1 cellular context compared by ENCODE assay signal in the genomic region with DNA sequence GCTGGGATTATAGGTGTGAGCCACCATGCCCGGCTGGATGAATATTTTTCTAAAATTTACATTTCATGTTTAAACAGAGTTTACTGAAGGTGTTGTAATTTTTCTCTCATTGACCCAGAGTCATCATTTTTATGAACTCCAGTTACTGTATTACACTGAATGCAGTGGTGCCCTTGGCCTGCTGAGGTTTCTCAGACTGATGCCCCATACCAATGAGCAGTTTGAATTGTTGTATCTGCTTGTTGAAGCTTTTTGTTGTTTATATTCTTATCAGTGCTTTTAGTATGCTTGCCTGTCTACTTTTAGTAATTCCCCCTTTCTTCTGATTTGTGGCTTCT.
TF ChIP-seq lines count a peak whose summit lies in the region.

No MANE protein-coding gene starts in this region.

TF ChIP-seq in SK-N-SH, 30 proteins besides CTCF, POLR2A, EP300 and RAD21 (continued from another document):
- TF ChIP-seq, protein P1, sequence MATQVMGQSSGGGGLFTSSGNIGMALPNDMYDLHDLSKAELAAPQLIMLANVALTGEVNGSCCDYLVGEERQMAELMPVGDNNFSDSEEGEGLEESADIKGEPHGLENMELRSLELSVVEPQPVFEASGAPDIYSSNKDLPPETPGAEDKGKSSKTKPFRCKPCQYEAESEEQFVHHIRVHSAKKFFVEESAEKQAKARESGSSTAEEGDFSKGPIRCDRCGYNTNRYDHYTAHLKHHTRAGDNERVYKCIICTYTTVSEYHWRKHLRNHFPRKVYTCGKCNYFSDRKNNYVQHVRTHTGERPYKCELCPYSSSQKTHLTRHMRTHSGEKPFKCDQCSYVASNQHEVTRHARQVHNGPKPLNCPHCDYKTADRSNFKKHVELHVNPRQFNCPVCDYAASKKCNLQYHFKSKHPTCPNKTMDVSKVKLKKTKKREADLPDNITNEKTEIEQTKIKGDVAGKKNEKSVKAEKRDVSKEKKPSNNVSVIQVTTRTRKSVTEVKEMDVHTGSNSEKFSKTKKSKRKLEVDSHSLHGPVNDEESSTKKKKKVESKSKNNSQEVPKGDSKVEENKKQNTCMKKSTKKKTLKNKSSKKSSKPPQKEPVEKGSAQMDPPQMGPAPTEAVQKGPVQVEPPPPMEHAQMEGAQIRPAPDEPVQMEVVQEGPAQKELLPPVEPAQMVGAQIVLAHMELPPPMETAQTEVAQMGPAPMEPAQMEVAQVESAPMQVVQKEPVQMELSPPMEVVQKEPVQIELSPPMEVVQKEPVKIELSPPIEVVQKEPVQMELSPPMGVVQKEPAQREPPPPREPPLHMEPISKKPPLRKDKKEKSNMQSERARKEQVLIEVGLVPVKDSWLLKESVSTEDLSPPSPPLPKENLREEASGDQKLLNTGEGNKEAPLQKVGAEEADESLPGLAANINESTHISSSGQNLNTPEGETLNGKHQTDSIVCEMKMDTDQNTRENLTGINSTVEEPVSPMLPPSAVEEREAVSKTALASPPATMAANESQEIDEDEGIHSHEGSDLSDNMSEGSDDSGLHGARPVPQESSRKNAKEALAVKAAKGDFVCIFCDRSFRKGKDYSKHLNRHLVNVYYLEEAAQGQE (IDR thresholded peaks at IDR 0.05; ENCODE audit: low read depth, low read length), result no peak
- TF ChIP-seq, protein P2, sequence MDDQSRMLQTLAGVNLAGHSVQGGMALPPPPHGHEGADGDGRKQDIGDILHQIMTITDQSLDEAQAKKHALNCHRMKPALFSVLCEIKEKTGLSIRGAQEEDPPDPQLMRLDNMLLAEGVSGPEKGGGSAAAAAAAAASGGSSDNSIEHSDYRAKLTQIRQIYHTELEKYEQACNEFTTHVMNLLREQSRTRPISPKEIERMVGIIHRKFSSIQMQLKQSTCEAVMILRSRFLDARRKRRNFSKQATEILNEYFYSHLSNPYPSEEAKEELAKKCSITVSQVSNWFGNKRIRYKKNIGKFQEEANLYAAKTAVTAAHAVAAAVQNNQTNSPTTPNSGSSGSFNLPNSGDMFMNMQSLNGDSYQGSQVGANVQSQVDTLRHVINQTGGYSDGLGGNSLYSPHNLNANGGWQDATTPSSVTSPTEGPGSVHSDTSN (IDR thresholded peaks at IDR 0.05), result no peak
